In genomic region chr6:150717419-150717818, GRCh38 we compare ENCODE assay signal across 17 cellular contexts.
DNase-seq lines count a peak whose midpoint lies in the region; ATAC-seq and TF ChIP-seq lines count a peak whose summit lies in the region.
"Had no signal": no experiment of that assay in that cellular context is flagged by ENCODE, and none has a peak within 500 bp of the region (broad histone marks: within the 10 kb centered on the region; RNA-seq: fewer than 3 reads in every experiment).

No MANE protein-coding gene starts in this region.

- peak; percentile 18; the same call in 1 of the 2 replicates for ATAC-seq in HCT116
- no peak for ATAC-seq in HG02973 (IDR thresholded peaks at IDR 0.05; ENCODE audit: unreplicated experiment)
- no peak for ATAC-seq in GM21717 (IDR thresholded peaks at IDR 0.05; ENCODE audit: unreplicated experiment)
- ATAC-seq: activated T-cell treated with anti-CD3 and anti-CD28 coated beads, Interleukin-2, amount 50 U/mL, for 4 hours had no signal

- TF ChIP-seq POLR2A in HCT116 (IDR thresholded peaks at IDR 0.05; ENCODE audit: borderline replicate concordance, extremely low read depth, insufficient read depth, insufficient read length): no peak

- H3K9ac ChIP-seq in HCT116 (ENCODE audit: low read length): no peak overlapping the region

- H3K4me3 ChIP-seq in HCT116 (replicated peaks in 1 of 2; ENCODE audit: low read depth in 1 of 2, low read length in 2 of 2): no peak overlapping the region
- H3K4me3 ChIP-seq: cardiac muscle cell, SJSA1, tibial artery had no signal

- intact Hi-C loops in HCT116 (cut with micrococcal nuclease): no loop called here

- no peaks in the 10 kb centered on the region for H3K36me3 Mint-ChIP-seq in progenitor cell of endocrine pancreas (ENCODE audit: insufficient read depth)
- H3K36me3 Mint-ChIP-seq: activated naive CD8-positive, alpha-beta T cell treated with anti-CD3 and anti-CD28 coated beads, Interleukin-2, amount 10 ng/mL, durations not matched to agents 7 days and 5 days; CD14-positive monocyte; immature natural killer cell had no signal

- no peak overlapping the region for H3K27ac ChIP-seq in HCT116 (ENCODE audit: low read depth, low read length)
- H3K27ac ChIP-seq: cardiac muscle cell, SJSA1, tibial artery had no signal

- no peaks in the 10 kb centered on the region for H3K9me3 ChIP-seq in HCT116 (ENCODE audit: control insufficient read depth in 1 of 2, insufficient read depth in 1 of 2, low read depth in 1 of 2, low read length in 2 of 2)
- H3K9me3 ChIP-seq: SJSA1, tibial artery had no signal

- no peaks in the 10 kb centered on the region for H3K36me3 ChIP-seq in HCT116 (ENCODE audit: control insufficient read depth in 1 of 2, insufficient read depth in 2 of 2, low read length in 2 of 2)
- H3K36me3 ChIP-seq: cardiac muscle cell, SJSA1, tibial artery had no signal

- H3K9me3 Mint-ChIP-seq in progenitor cell of endocrine pancreas (ENCODE audit: low read depth): no peaks in the 10 kb centered on the region
- H3K9me3 Mint-ChIP-seq: activated naive CD8-positive, alpha-beta T cell treated with anti-CD3 and anti-CD28 coated beads, Interleukin-2, amount 10 ng/mL, durations not matched to agents 7 days and 5 days; activated T-cell treated with anti-CD3 and anti-CD28 coated beads, Interleukin-2, amount 50 U/mL, for 4 hours; immature natural killer cell had no signal

- no TSS peak for BruUV-seq in HCT116 (replicated peaks; lab: Mats Ljungman, UMichigan)

- peaks cover 51% of the 10 kb centered on the region for H3K4me1 Mint-ChIP-seq in progenitor cell of endocrine pancreas (ENCODE audit: low read depth)
- H3K4me1 Mint-ChIP-seq: CD14-positive monocyte, immature natural killer cell had no signal

- no peak for DNase-seq in HCT116 (ENCODE audit: low read depth, low spot score)
- peak; percentile 65 for DNase-seq in NCI-H510A (lab: John Stamatoyannopoulos, UW)
- DNase-seq in iPS DF 19.7 (ENCODE audit: low read depth, low spot score): peak; percentile 20
- DNase-seq in progenitor cell of endocrine pancreas (ENCODE audit: low spot score, unreplicated experiment): no peak
- DNase-seq in activated CD4-positive, alpha-beta T cell treated with anti-CD3 and anti-CD28 coated beads, Interleukin-2, amount 50 U/mL, for 4 hours: no peak
- DNase-seq: activated naive CD8-positive, alpha-beta T cell treated with anti-CD3 and anti-CD28 coated beads, Interleukin-2, amount 10 ng/mL, durations not matched to agents 7 days and 5 days; activated T-cell treated with anti-CD3 and anti-CD28 coated beads, Interleukin-2, amount 50 U/mL, for 4 hours; foreskin melanocyte; immature natural killer cell; KG1; NCI-H1436 treated with DMSO at 0.1 percent for 48 hours; tibial artery had no signal

- H3K9me2 ChIP-seq in HCT116 (ENCODE audit: insufficient read depth): no peaks in the 10 kb centered on the region

- POLR2A ChIA-PET in HCT116 (lab: Charles Lee): no interaction called here

- H3K79me2 ChIP-seq in HCT116 (ENCODE audit: insufficient read depth, low read length): no peaks in the 10 kb centered on the region

- H2AFZ ChIP-seq in HCT116 (ENCODE audit: low read depth, low read length, poor library complexity, severe bottlenecking): no peak overlapping the region

- no peaks in the 10 kb centered on the region for H4K20me1 ChIP-seq in HCT116 (ENCODE audit: insufficient read depth)

- no peak for TF ChIP-seq RAD21 in HCT116 (IDR thresholded peaks at IDR 0.05; ENCODE audit: low read depth)

- peak overlapping the region; percentile 58 for H3K27ac Mint-ChIP-seq in progenitor cell of endocrine pancreas
- H3K27ac Mint-ChIP-seq: activated naive CD8-positive, alpha-beta T cell treated with anti-CD3 and anti-CD28 coated beads, Interleukin-2, amount 10 ng/mL, durations not matched to agents 7 days and 5 days; immature natural killer cell had no signal

- H3K4me1 ChIP-seq in HCT116 (ENCODE audit: control insufficient read depth in 1 of 2, insufficient read depth in 2 of 2, low read length in 2 of 2): peaks cover 30 to 32% of the 10 kb centered on the region in 2 experiments
- H3K4me1 ChIP-seq: tibial artery had no signal

- RAD21 ChIA-PET in HCT116 (lab: Charles Lee; ENCODE audit: low non-redundant PET in 1 of 2, low total read pairs in 2 of 2, uncharacterized antibody in 2 of 2, unreplicated experiment in 2 of 2): no interaction called here

- no peaks in the 10 kb centered on the region for H3K27me3 Mint-ChIP-seq in progenitor cell of endocrine pancreas

- H3K4me2 ChIP-seq in HCT116 (ENCODE audit: low read length): no peak overlapping the region

- H3K4me3 Mint-ChIP-seq in progenitor cell of endocrine pancreas (ENCODE audit: low read depth): no peak overlapping the region
- H3K4me3 Mint-ChIP-seq: activated naive CD8-positive, alpha-beta T cell treated with anti-CD3 and anti-CD28 coated beads, Interleukin-2, amount 10 ng/mL, durations not matched to agents 7 days and 5 days; activated T-cell treated with anti-CD3 and anti-CD28 coated beads, Interleukin-2, amount 50 U/mL, for 4 hours; CD14-positive monocyte; immature natural killer cell had no signal

- H3K27me3 ChIP-seq in HCT116 (ENCODE audit: insufficient read depth, low read length): no peaks in the 10 kb centered on the region
- H3K27me3 ChIP-seq: cardiac muscle cell, tibial artery had no signal

- no peak for TF ChIP-seq CTCF in HCT116 (IDR thresholded peaks at IDR 0.05 in 2 of 3, conservative IDR thresholded peaks at IDR 0.05 in 1 of 3; ENCODE audit: borderline replicate concordance in 1 of 3, insufficient read depth in 1 of 3, low read depth in 2 of 3, low read length in 2 of 3)
- TF ChIP-seq CTCF in progenitor cell of endocrine pancreas (IDR thresholded peaks at IDR 0.05; ENCODE audit: unreplicated experiment): no peak

- CTCF ChIA-PET in HCT116 (lab: Charles Lee): no interaction called here

TF ChIP-seq in HCT116, 20 proteins besides CTCF, POLR2A, EP300 and RAD21:
- TF ChIP-seq SIN3A (IDR thresholded peaks at IDR 0.05; ENCODE audit: low read depth): no peak
- TF ChIP-seq, protein P1, sequence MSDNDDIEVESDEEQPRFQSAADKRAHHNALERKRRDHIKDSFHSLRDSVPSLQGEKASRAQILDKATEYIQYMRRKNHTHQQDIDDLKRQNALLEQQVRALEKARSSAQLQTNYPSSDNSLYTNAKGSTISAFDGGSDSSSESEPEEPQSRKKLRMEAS (IDR thresholded peaks at IDR 0.05): no peak
- no peak for TF ChIP-seq POLR2AphosphoS5 (IDR thresholded peaks at IDR 0.05; ENCODE audit: low read depth, low read length)
- no peak for TF ChIP-seq TCF7L2 (IDR thresholded peaks at IDR 0.05; ENCODE audit: borderline replicate concordance, extremely low read depth, insufficient read depth, insufficient read length)
- TF ChIP-seq EGR1 (IDR thresholded peaks at IDR 0.05; ENCODE audit: low read depth): no peak
- no peak for TF ChIP-seq FOSL1 (IDR thresholded peaks at IDR 0.05; ENCODE audit: low read depth)
- no peak for TF ChIP-seq JUND (IDR thresholded peaks at IDR 0.05)
- TF ChIP-seq EZH2phosphoT487 (IDR thresholded peaks at IDR 0.05; ENCODE audit: borderline replicate concordance): no peak
- TF ChIP-seq SP1 (IDR thresholded peaks at IDR 0.05; ENCODE audit: low read depth): no peak
- TF ChIP-seq SRF (IDR thresholded peaks at IDR 0.05; ENCODE audit: low read depth): no peak
- TF ChIP-seq CEBPB (IDR thresholded peaks at IDR 0.05; ENCODE audit: low read depth): no peak
- TF ChIP-seq EZH2 (IDR thresholded peaks at IDR 0.05): no peak

Comparison
In these comparisons a context has a peak if more than half of its experiments do, and no peak if none do; other contexts are left out.
1. DNase-seq: peak in NCI-H510A (single experiment) and iPS DF 19.7 (single experiment); none in HCT116 (single experiment), progenitor cell of endocrine pancreas (single experiment) and activated CD4-positive, alpha-beta T cell treated with anti-CD3 and anti-CD28 coated beads, Interleukin-2, amount 50 U/mL, for 4 hours (0 of 2).